Comparison of ENCODE assay signal across 11 cellular contexts in the genomic region with DNA sequence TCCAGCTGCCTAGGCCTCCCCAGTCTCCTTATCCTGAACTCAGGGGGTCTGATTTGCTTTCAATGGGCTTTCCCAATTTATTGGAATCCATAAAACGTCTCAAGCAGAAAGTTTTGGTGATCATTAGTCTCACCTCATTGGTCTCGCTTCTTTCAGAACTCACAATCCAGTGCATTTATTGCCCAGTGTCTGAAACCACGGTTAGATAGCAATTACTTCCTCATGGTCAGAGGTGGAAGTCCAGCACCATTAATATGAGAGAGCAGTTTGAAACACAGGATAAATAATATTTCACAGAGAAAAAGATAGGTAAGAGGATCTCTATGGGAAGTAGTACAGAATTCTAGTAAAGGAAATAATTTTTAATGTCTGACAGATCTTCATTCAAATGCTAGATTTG.
"Had no signal": no experiment of that assay in that cellular context is flagged by ENCODE, and none has a peak within 500 bp of the region (broad histone marks: within the 10 kb centered on the region; RNA-seq: fewer than 3 reads in every experiment).

No MANE protein-coding gene starts in this region.

- DNase-seq: GM23248, GOT3, H7, H9, HCEC 1CT, HFFc6 had no signal

- H3K4me3 ChIP-seq: GM23248, GM23338, HAP-1 had no signal

- H3K9me3 ChIP-seq: HAP-1 had no signal

- H3K36me3 ChIP-seq: HAP-1 had no signal

- H3K27ac ChIP-seq: GM23248 had no signal

- H3K4me1 ChIP-seq: HAP-1 had no signal

- FAIRE-seq: H1, H54 had no signal

- ATAC-seq: GM23338, HCT116 had no signal
